ENCODE assay signal across 1 cellular context in genomic region chr19:40445945-40446784, GRCh38.
TF ChIP-seq lines count a peak whose summit lies in the region.

No MANE protein-coding gene starts in this region.

TF ChIP-seq in K562, 482 proteins besides CTCF, POLR2A, EP300 and RAD21 (continued from another document and continues in another):
- TF ChIP-seq BHLHE40 (IDR thresholded peaks at IDR 0.05; ENCODE audit: low read length) (no peak), ZBTB1 (CRISPR knock-in tag; IDR thresholded peaks at IDR 0.05; ENCODE audit: borderline replicate concordance, low read depth) (no peak), MAFK (IDR thresholded peaks at IDR 0.05; ENCODE audit: low read length) (no peak), HDGF (IDR thresholded peaks at IDR 0.05) (no peak), KDM5B (IDR thresholded peaks at IDR 0.05; ENCODE audit: insufficient replicate concordance, low read depth, low read length) (peak; percentile 17), MIER1 (IDR thresholded peaks at IDR 0.05; ENCODE audit: low read depth) (no peak), PCBP2 (IDR thresholded peaks at IDR 0.05; ENCODE audit: low read depth, low read length, poor library complexity, severe bottlenecking) (no peak), ZNF354B (CRISPR knock-in tag; IDR thresholded peaks at IDR 0.05) (no peak), RBM15 (IDR thresholded peaks at IDR 0.05; ENCODE audit: insufficient read depth, low read length) (no peak), ZNF586 (CRISPR knock-in tag; conservative IDR thresholded peaks at IDR 0.05) (no peak), TCF3 (CRISPR knock-in tag; IDR thresholded peaks at IDR 0.05) (no peak), ERF (CRISPR knock-in tag; IDR thresholded peaks at IDR 0.05) (no peak; the same call in 1 of the 2 replicates), ZBTB33 (CRISPR knock-in tag; IDR thresholded peaks at IDR 0.05) (peak; percentile 36; the same call in 1 of the 2 replicates), HLTF (IDR thresholded peaks at IDR 0.05) (no peak), ZNF146 (CRISPR knock-in tag; IDR thresholded peaks at IDR 0.05; ENCODE audit: unreplicated experiment) (no peak), ZSCAN29 (IDR thresholded peaks at IDR 0.05) (no peak), CBX1 (IDR thresholded peaks at IDR 0.05; ENCODE audit: low read depth) (no peak), SREBF2 (CRISPR knock-in tag; IDR thresholded peaks at IDR 0.05) (no peak), ZNF436 (CRISPR knock-in tag; IDR thresholded peaks at IDR 0.05) (no peak), KAT2B (IDR thresholded peaks at IDR 0.05; ENCODE audit: low read depth, low read length) (peak; percentile 82), DNMT1 (IDR thresholded peaks at IDR 0.05) (no peak), MCM3 (IDR thresholded peaks at IDR 0.05) (no peak), PTBP1 (IDR thresholded peaks at IDR 0.05; ENCODE audit: low read depth, low read length) (0 out of 2 replicates have a peak, but pooled peaks have one; percentile 22), LCOR (CRISPR knock-in tag; IDR thresholded peaks at IDR 0.05) (no peak), SRSF9 (IDR thresholded peaks at IDR 0.05; ENCODE audit: borderline replicate concordance, low read depth, low read length) (no peak), CAMTA2 (CRISPR knock-in tag; conservative IDR thresholded peaks at IDR 0.05) (0 out of 2 replicates have a peak, but pooled peaks have one; percentile 26), ZMIZ1 (IDR thresholded peaks at IDR 0.05; ENCODE audit: low read depth in 2 of 2, low read length in 2 of 2) (0 out of 4 replicates have a peak, but pooled peaks of 1 of the 2 experiments have one; percentile 10), FOXK1 (CRISPR knock-in tag; IDR thresholded peaks at IDR 0.05; ENCODE audit: borderline replicate concordance) (0 out of 2 replicates have a peak, but pooled peaks have one; percentile 54), TEAD4 (IDR thresholded peaks at IDR 0.05; ENCODE audit: low read length) (peak; percentile 27; the same call in 1 of the 2 replicates), TEAD4 (CRISPR knock-in tag; IDR thresholded peaks at IDR 0.05; ENCODE audit: borderline replicate concordance) (no peak), ATF1 (CRISPR knock-in tag; IDR thresholded peaks at IDR 0.05) (no peak), ATF1 (tag; IDR thresholded peaks at IDR 0.05) (no peak), NCOA2 (IDR thresholded peaks at IDR 0.05; ENCODE audit: partially characterized antibody in 2 of 2) (no peak), NFIC (IDR thresholded peaks at IDR 0.05) (no peak), NR4A1 (CRISPR knock-in tag; IDR thresholded peaks at IDR 0.05) (no peak), NR4A1 (tag; IDR thresholded peaks at IDR 0.05) (peak; percentile 54; the same call in 1 of the 2 replicates), ZC3H8 (IDR thresholded peaks at IDR 0.05) (no peak), ILF3 (IDR thresholded peaks at IDR 0.05; ENCODE audit: borderline replicate concordance) (0 out of 2 replicates have a peak, but pooled peaks have one; percentile 62), ZBTB34 (CRISPR knock-in tag; IDR thresholded peaks at IDR 0.05) (no peak), CBX5 (IDR thresholded peaks at IDR 0.05; ENCODE audit: borderline replicate concordance, low read depth) (no peak), SMARCB1 (IDR thresholded peaks at IDR 0.05; ENCODE audit: insufficient read length, low read depth) (no peak), DMBX1 (CRISPR knock-in tag; IDR thresholded peaks at IDR 0.05; ENCODE audit: borderline replicate concordance) (no peak), ZNF232 (CRISPR knock-in tag; IDR thresholded peaks at IDR 0.05) (no peak), RBBP5 (IDR thresholded peaks at IDR 0.05; ENCODE audit: borderline replicate concordance, insufficient read depth, low read length, poor library complexity, severe bottlenecking) (no peak), ZNF408 (CRISPR knock-in tag; IDR thresholded peaks at IDR 0.05; ENCODE audit: low read depth) (no peak), FOXP1 (CRISPR knock-in tag; IDR thresholded peaks at IDR 0.05) (no peak), ZNF785 (CRISPR knock-in tag; IDR thresholded peaks at IDR 0.05) (no peak), RBM34 (IDR thresholded peaks at IDR 0.05; ENCODE audit: borderline replicate concordance, insufficient read depth, low read length) (no peak), CC2D1A (IDR thresholded peaks at IDR 0.05) (no peak), ID3 (CRISPR knock-in tag; IDR thresholded peaks at IDR 0.05) (no peak), ID3 (tag; IDR thresholded peaks at IDR 0.05) (no peak), SRF (CRISPR knock-in tag; IDR thresholded peaks at IDR 0.05) (peak in 1 of 2 experiments; percentile 50; a peak in 1 of 4 replicates), BRCA1 (IDR thresholded peaks at IDR 0.05) (no peak), BRCA1 (CRISPR knock-in tag; IDR thresholded peaks at IDR 0.05) (no peak), KDM1A (IDR thresholded peaks at IDR 0.05) (peak in 1 of 2 experiments; percentile 56; a peak in 1 of 4 replicates), L3MBTL2 (IDR thresholded peaks at IDR 0.05) (no peak), CXXC5 (CRISPR knock-in tag; IDR thresholded peaks at IDR 0.05) (peak; percentile 33; the same call in 1 of the 2 replicates)
- TF ChIP-seq, protein P1, sequence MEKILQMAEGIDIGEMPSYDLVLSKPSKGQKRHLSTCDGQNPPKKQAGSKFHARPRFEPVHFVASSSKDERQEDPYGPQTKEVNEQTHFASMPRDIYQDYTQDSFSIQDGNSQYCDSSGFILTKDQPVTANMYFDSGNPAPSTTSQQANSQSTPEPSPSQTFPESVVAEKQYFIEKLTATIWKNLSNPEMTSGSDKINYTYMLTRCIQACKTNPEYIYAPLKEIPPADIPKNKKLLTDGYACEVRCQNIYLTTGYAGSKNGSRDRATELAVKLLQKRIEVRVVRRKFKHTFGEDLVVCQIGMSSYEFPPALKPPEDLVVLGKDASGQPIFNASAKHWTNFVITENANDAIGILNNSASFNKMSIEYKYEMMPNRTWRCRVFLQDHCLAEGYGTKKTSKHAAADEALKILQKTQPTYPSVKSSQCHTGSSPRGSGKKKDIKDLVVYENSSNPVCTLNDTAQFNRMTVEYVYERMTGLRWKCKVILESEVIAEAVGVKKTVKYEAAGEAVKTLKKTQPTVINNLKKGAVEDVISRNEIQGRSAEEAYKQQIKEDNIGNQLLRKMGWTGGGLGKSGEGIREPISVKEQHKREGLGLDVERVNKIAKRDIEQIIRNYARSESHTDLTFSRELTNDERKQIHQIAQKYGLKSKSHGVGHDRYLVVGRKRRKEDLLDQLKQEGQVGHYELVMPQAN (IDR thresholded peaks at IDR 0.05; ENCODE audit: borderline replicate concordance) = no peak
- TF ChIP-seq, protein P2, sequence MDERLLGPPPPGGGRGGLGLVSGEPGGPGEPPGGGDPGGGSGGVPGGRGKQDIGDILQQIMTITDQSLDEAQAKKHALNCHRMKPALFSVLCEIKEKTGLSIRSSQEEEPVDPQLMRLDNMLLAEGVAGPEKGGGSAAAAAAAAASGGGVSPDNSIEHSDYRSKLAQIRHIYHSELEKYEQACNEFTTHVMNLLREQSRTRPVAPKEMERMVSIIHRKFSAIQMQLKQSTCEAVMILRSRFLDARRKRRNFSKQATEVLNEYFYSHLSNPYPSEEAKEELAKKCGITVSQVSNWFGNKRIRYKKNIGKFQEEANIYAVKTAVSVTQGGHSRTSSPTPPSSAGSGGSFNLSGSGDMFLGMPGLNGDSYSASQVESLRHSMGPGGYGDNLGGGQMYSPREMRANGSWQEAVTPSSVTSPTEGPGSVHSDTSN (CRISPR knock-in tag; IDR thresholded peaks at IDR 0.05; ENCODE audit: low read depth) = no peak
- TF ChIP-seq, protein P2 (tag; conservative IDR thresholded peaks at IDR 0.05; ENCODE audit: low read depth) = no peak
- TF ChIP-seq, protein P3, sequence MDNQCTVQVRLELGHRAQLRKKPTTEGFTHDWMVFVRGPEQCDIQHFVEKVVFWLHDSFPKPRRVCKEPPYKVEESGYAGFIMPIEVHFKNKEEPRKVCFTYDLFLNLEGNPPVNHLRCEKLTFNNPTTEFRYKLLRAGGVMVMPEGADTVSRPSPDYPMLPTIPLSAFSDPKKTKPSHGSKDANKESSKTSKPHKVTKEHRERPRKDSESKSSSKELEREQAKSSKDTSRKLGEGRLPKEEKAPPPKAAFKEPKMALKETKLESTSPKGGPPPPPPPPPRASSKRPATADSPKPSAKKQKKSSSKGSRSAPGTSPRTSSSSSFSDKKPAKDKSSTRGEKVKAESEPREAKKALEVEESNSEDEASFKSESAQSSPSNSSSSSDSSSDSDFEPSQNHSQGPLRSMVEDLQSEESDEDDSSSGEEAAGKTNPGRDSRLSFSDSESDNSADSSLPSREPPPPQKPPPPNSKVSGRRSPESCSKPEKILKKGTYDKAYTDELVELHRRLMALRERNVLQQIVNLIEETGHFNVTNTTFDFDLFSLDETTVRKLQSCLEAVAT (IDR thresholded peaks at IDR 0.05) = peak in 1 of 2 experiments; percentile 29; a peak in 1 of 4 replicates
- TF ChIP-seq, protein P4, sequence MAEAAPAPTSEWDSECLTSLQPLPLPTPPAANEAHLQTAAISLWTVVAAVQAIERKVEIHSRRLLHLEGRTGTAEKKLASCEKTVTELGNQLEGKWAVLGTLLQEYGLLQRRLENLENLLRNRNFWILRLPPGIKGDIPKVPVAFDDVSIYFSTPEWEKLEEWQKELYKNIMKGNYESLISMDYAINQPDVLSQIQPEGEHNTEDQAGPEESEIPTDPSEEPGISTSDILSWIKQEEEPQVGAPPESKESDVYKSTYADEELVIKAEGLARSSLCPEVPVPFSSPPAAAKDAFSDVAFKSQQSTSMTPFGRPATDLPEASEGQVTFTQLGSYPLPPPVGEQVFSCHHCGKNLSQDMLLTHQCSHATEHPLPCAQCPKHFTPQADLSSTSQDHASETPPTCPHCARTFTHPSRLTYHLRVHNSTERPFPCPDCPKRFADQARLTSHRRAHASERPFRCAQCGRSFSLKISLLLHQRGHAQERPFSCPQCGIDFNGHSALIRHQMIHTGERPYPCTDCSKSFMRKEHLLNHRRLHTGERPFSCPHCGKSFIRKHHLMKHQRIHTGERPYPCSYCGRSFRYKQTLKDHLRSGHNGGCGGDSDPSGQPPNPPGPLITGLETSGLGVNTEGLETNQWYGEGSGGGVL (CRISPR knock-in tag; IDR thresholded peaks at IDR 0.05) = no peak
- TF ChIP-seq, protein P5, sequence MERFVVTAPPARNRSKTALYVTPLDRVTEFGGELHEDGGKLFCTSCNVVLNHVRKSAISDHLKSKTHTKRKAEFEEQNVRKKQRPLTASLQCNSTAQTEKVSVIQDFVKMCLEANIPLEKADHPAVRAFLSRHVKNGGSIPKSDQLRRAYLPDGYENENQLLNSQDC (CRISPR knock-in tag; IDR thresholded peaks at IDR 0.05) = 0 out of 2 replicates have a peak, but pooled peaks have one; percentile 12
